10 cellular contexts compared by ENCODE assay signal in genomic region chr3:120160050-120160449, GRCh38.
DNase-seq lines count a peak whose midpoint lies in the region; ATAC-seq and TF ChIP-seq lines count a peak whose summit lies in the region.
"Had no signal": no experiment of that assay in that cellular context is flagged by ENCODE, and none has a peak within 500 bp of the region (broad histone marks: within the 10 kb centered on the region; RNA-seq: fewer than 3 reads in every experiment).

No MANE protein-coding gene starts in this region.

- H3K4me3 ChIP-seq in right cardiac atrium (ENCODE audit: low read length) (no peak overlapping the region), tibial artery (no peak overlapping the region)

- H3K9me3 ChIP-seq in right cardiac atrium (ENCODE audit: control insufficient read depth, low read length) (no peaks in the 10 kb centered on the region), tibial artery (peaks cover 0 to 9% (median 3%) of the 10 kb centered on the region in 3 donors)

- H3K27ac ChIP-seq in VCaP (peak overlapping the region; percentile 87), right cardiac atrium (ENCODE audit: low read length) (no peak overlapping the region), tibial artery (peak overlapping the region in 1 of 2 donors; percentile 60)

- no peaks in the 10 kb centered on the region for H3K36me3 ChIP-seq in tibial artery

- DNase-seq in HS-27A (ENCODE audit: low read depth) = peak; percentile 87
- peak; percentile 63 to 80 (median 67) for DNase-seq in right cardiac atrium
- DNase-seq in tibial artery = peak; percentile 81 to 93
- no peak for DNase-seq in stimulated activated CD4-positive, alpha-beta T cell treated with anti-CD3 and anti-CD28 coated beads, Interleukin-12 subunit alpha, Interleukin-12 subunit beta, amount 100 ng/mL, for 4 hours
- no peak for DNase-seq in midbrain (lab: John Stamatoyannopoulos, UW)
- DNase-seq: activated naive CD8-positive, alpha-beta T cell treated with anti-CD3 and anti-CD28 coated beads for 36 hours; NCI-H524 treated with DMSO at 0.1 percent for 48 hours had no signal

- ATAC-seq in right cardiac atrium (peak; percentile 84 to 88), HG02970 (IDR thresholded peaks at IDR 0.05; ENCODE audit: low FRiP score, unreplicated experiment) (no peak), GM18502 (IDR thresholded peaks at IDR 0.05; ENCODE audit: poor library complexity, unreplicated experiment) (no peak)

- no peak for TF ChIP-seq CTCF in VCaP (conservative IDR thresholded peaks at IDR 0.05)
- TF ChIP-seq CTCF in tibial artery (IDR thresholded peaks at IDR 0.05) = no peak

- intact Hi-C loops in right cardiac atrium (cut with DNase I) = no loop called here
- intact Hi-C loops in tibial artery (cut with DNase I; ENCODE audit: low total_unique reads) = no loop called here

- 37% methylated on average over 1 of the region's 1 CpG for WGBS in right cardiac atrium

- H3K4me1 ChIP-seq in right cardiac atrium (ENCODE audit: control insufficient read depth, insufficient read depth, low read length) = no peaks in the 10 kb centered on the region
- peaks cover 0 to 22% (median 5%) of the 10 kb centered on the region in 4 donors for H3K4me1 ChIP-seq in tibial artery

- H3K27me3 ChIP-seq in right cardiac atrium (ENCODE audit: control insufficient read depth, insufficient read depth) = no peaks in the 10 kb centered on the region
- no peaks in the 10 kb centered on the region for H3K27me3 ChIP-seq in tibial artery

Comparison
In these comparisons a context has a peak if more than half of its experiments do, and no peak if none do; other contexts are left out.
1. DNase-seq: peak in HS-27A (single experiment), right cardiac atrium (3 of 3) and tibial artery (2 of 2); none in stimulated activated CD4-positive, alpha-beta T cell treated with anti-CD3 and anti-CD28 coated beads, Interleukin-12 subunit alpha, Interleukin-12 subunit beta, amount 100 ng/mL, for 4 hours (single experiment) and midbrain (single experiment).
2. ATAC-seq: peak in right cardiac atrium (2 of 2); none in HG02970 (single experiment) and GM18502 (single experiment).